ENCODE assay signal across 1 cellular context in genomic region chr14:63641473-63642228, GRCh38.
TF ChIP-seq lines count a peak whose summit lies in the region.

TSS of gene WDR89 (minus strand) at chr14:63641871. CDS start at chr14:63599942, 41,929 bp downstream.

TF ChIP-seq in HepG2, 621 proteins besides CTCF, POLR2A, EP300 and RAD21 (continued from another document and continues in another):
- TF ChIP-seq IRX3 (CRISPR knock-in tag; IDR thresholded peaks at IDR 0.05; ENCODE audit: borderline replicate concordance, low read depth): no peak; the same call in 1 of the 2 replicates
- TF ChIP-seq ZNF124 (CRISPR knock-in tag; IDR thresholded peaks at IDR 0.05): peak; percentile 93
- no peak for TF ChIP-seq PCBP2 (optimal IDR thresholded peaks at IDR 0.05; ENCODE audit: low read depth, low read length, poor library complexity, severe bottlenecking)
- peak; percentile 57 for TF ChIP-seq HDAC2 (CRISPR knock-in tag; IDR thresholded peaks at IDR 0.05)
- TF ChIP-seq NR0B2 (CRISPR knock-in tag; IDR thresholded peaks at IDR 0.05): peak; percentile 94
- no peak for TF ChIP-seq FOXO4 (CRISPR knock-in tag; conservative IDR thresholded peaks at IDR 0.05)
- TF ChIP-seq MEF2D (CRISPR knock-in tag; IDR thresholded peaks at IDR 0.05): peak; percentile 70; the same call in 1 of the 2 replicates
- TF ChIP-seq BRCA1 (CRISPR knock-in tag; IDR thresholded peaks at IDR 0.05): peak; percentile 83; the same call in 1 of the 2 replicates
- TF ChIP-seq SNAPC2 (CRISPR knock-in tag; IDR thresholded peaks at IDR 0.05): peak; percentile 81; the same call in 1 of the 2 replicates
- no peak for TF ChIP-seq CEBPG (CRISPR knock-in tag; IDR thresholded peaks at IDR 0.05)
- no peak for TF ChIP-seq NCOA5 (CRISPR knock-in tag; IDR thresholded peaks at IDR 0.05)
- TF ChIP-seq STAG1 (CRISPR knock-in tag; IDR thresholded peaks at IDR 0.05): peak; percentile 39
- TF ChIP-seq UBTF (CRISPR knock-in tag; IDR thresholded peaks at IDR 0.05): peak; percentile 64
- 0 out of 2 replicates have a peak, but pooled peaks have one; percentile 23 for TF ChIP-seq U2AF2 (IDR thresholded peaks at IDR 0.05; ENCODE audit: low read depth, low read length)
- TF ChIP-seq ZNF570 (CRISPR knock-in tag; IDR thresholded peaks at IDR 0.05; ENCODE audit: borderline replicate concordance): no peak
- peak; percentile 63 for TF ChIP-seq GATAD2A (CRISPR knock-in tag; IDR thresholded peaks at IDR 0.05)
- no peak for TF ChIP-seq PHF5A (CRISPR knock-in tag; IDR thresholded peaks at IDR 0.05; ENCODE audit: low read depth, unreplicated experiment)
- peak; percentile 24 for TF ChIP-seq HNRNPH1 (optimal IDR thresholded peaks at IDR 0.05; ENCODE audit: low read depth, low read length)
- TF ChIP-seq HIVEP1 (CRISPR knock-in tag; IDR thresholded peaks at IDR 0.05): peak; percentile 90
- peak; percentile 92; the same call in 1 of the 2 replicates for TF ChIP-seq MZF1 (CRISPR knock-in tag; IDR thresholded peaks at IDR 0.05; ENCODE audit: borderline replicate concordance)
- TF ChIP-seq ZZZ3 (CRISPR knock-in tag; IDR thresholded peaks at IDR 0.05; ENCODE audit: borderline replicate concordance): peak; percentile 66; the same call in 1 of the 2 replicates
- peak; percentile 90 for TF ChIP-seq ARID4A (CRISPR knock-in tag; IDR thresholded peaks at IDR 0.05; ENCODE audit: borderline replicate concordance)
- peak; percentile 48; the same call in 1 of the 2 replicates for TF ChIP-seq KDM3A (CRISPR knock-in tag; IDR thresholded peaks at IDR 0.05; ENCODE audit: low read depth)
- TF ChIP-seq ZNF556 (CRISPR knock-in tag; IDR thresholded peaks at IDR 0.05; ENCODE audit: borderline replicate concordance): no peak
- no peak for TF ChIP-seq PRPF4 (IDR thresholded peaks at IDR 0.05; ENCODE audit: low read depth, low read length, poor library complexity, severe bottlenecking)
- TF ChIP-seq ZBTB42 (CRISPR knock-in tag; IDR thresholded peaks at IDR 0.05): peak; percentile 71; the same call in 1 of the 2 replicates
- 0 out of 2 replicates have a peak, but pooled peaks have one; percentile 51 for TF ChIP-seq PCBP1 (IDR thresholded peaks at IDR 0.05; ENCODE audit: borderline replicate concordance, low read depth, low read length)
- TF ChIP-seq HMG20B (CRISPR knock-in tag; conservative IDR thresholded peaks at IDR 0.05): no peak
- peak; percentile 93 for TF ChIP-seq GMEB2 (CRISPR knock-in tag; IDR thresholded peaks at IDR 0.05; ENCODE audit: low read depth)
- TF ChIP-seq RCOR2 (CRISPR knock-in tag; IDR thresholded peaks at IDR 0.05): no peak
- peak; percentile 75 for TF ChIP-seq ZNF335 (CRISPR knock-in tag; IDR thresholded peaks at IDR 0.05)
- TF ChIP-seq ZNF207 (IDR thresholded peaks at IDR 0.05; ENCODE audit: borderline replicate concordance): no peak
- TF ChIP-seq IKZF1 (IDR thresholded peaks at IDR 0.05): no peak
- peak; percentile 80; the same call in 1 of the 2 replicates for TF ChIP-seq EHMT2 (IDR thresholded peaks at IDR 0.05; ENCODE audit: borderline replicate concordance, low read depth, low read length)
- no peak for TF ChIP-seq HNRNPK (IDR thresholded peaks at IDR 0.05; ENCODE audit: low read depth, low read length, poor library complexity, severe bottlenecking)
- TF ChIP-seq ZNF747 (CRISPR knock-in tag; IDR thresholded peaks at IDR 0.05; ENCODE audit: borderline replicate concordance): peak; percentile 91; the same call in 1 of the 2 replicates
- peak; percentile 94 for TF ChIP-seq DBP (CRISPR knock-in tag; IDR thresholded peaks at IDR 0.05; ENCODE audit: not compliant biosample characterization)
- TF ChIP-seq TBL1XR1 (IDR thresholded peaks at IDR 0.05; ENCODE audit: borderline replicate concordance, low read length, partially characterized antibody): peak; percentile 26
- TF ChIP-seq SSRP1 (CRISPR knock-in tag; IDR thresholded peaks at IDR 0.05): no peak
- TF ChIP-seq CHCHD3 (CRISPR knock-in tag; IDR thresholded peaks at IDR 0.05): 0 out of 2 replicates have a peak, but pooled peaks have one; percentile 76
- TF ChIP-seq ZSCAN21 (CRISPR knock-in tag; IDR thresholded peaks at IDR 0.05; ENCODE audit: borderline replicate concordance): peak; percentile 75; the same call in 1 of the 2 replicates
- 0 out of 2 replicates have a peak, but pooled peaks have one; percentile 7 for TF ChIP-seq HHEX (CRISPR knock-in tag; IDR thresholded peaks at IDR 0.05)
- TF ChIP-seq SRSF9 (IDR thresholded peaks at IDR 0.05; ENCODE audit: borderline replicate concordance, insufficient read depth, low read depth, low read length, poor library complexity, severe bottlenecking): no peak
- peak; percentile 35; the same call in 1 of the 2 replicates for TF ChIP-seq FOXO1 (CRISPR knock-in tag; IDR thresholded peaks at IDR 0.05)
- TF ChIP-seq YY1 (IDR thresholded peaks at IDR 0.05; ENCODE audit: insufficient read depth, insufficient replicate concordance, low read depth, low read length): peak; percentile 57
- TF ChIP-seq TFDP2 (CRISPR knock-in tag; IDR thresholded peaks at IDR 0.05): peak; percentile 89
- TF ChIP-seq ZFP37 (CRISPR knock-in tag; IDR thresholded peaks at IDR 0.05; ENCODE audit: borderline replicate concordance): peak; percentile 86
- 0 out of 2 replicates have a peak, but pooled peaks have one; percentile 48 for TF ChIP-seq PRDM15 (CRISPR knock-in tag; IDR thresholded peaks at IDR 0.05)
